Comparison of ENCODE assay signal across 1 cellular context in the genomic region with DNA sequence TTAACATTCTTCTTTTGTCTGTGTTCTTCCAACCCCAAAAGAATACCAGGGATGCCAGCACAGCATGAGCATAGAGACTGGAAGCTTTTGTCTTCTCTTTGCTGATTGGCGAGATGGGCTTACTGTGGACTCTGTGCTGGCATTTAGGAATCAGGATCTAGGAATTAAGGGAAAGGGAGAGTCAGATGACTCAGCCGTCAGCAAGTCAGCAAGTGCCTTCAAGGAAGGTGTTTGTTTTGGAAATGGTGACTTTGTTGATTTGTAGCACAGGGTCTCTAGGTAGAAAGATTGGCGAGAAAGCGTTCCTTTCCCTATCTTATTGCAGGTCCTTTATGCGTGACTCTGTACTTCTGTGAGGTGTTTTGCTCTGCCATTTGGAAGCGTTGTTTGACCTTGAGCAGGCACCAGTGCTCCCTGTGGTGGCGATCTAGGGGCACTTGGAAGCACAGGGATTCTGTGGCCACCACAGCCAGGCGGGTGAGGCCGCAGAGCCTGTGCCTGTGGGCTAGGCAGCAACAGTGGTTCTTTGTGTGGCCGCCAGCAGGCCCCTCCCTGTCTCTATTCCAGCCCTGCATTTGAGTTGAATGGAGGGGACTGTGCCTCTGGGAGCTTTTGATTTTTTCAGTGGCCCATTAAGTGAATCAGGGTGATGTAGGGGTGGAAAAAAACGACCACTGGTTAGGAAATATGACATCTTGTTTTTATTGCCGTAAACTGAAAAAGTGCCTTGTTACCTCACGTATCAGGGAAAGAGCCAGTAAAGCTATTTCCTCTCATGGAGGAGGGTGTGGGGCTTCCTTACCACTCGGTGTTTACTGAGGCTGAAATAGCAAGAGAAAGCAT.
TF ChIP-seq lines count a peak whose summit lies in the region.

No MANE protein-coding gene starts in this region.

TF ChIP-seq in IMR-90, 13 proteins besides CTCF, POLR2A, EP300 and RAD21 (continued from another document):
- TF ChIP-seq, protein P1, sequence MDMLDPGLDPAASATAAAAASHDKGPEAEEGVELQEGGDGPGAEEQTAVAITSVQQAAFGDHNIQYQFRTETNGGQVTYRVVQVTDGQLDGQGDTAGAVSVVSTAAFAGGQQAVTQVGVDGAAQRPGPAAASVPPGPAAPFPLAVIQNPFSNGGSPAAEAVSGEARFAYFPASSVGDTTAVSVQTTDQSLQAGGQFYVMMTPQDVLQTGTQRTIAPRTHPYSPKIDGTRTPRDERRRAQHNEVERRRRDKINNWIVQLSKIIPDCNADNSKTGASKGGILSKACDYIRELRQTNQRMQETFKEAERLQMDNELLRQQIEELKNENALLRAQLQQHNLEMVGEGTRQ (IDR thresholded peaks at IDR 0.05; ENCODE audit: low read depth, low read length) = no peak
- no peak for TF ChIP-seq NFE2L2 (IDR thresholded peaks at IDR 0.05; ENCODE audit: low read depth, low read length)
- TF ChIP-seq SMC3 (IDR thresholded peaks at IDR 0.05; ENCODE audit: low read depth, low read length) = no peak
- TF ChIP-seq RFX5 (IDR thresholded peaks at IDR 0.05; ENCODE audit: low read depth, low read length) = no peak
- no peak for TF ChIP-seq MAFK (IDR thresholded peaks at IDR 0.05; ENCODE audit: low read depth, low read length)
- TF ChIP-seq BHLHE40 (IDR thresholded peaks at IDR 0.05; ENCODE audit: low read depth, low read length) = no peak
